15 cellular contexts compared by ENCODE assay signal in genomic region chr11:11263238-11264030, GRCh38.
DNase-seq lines count a peak whose midpoint lies in the region; ATAC-seq lines count a peak whose summit lies in the region.
"Had no signal": no experiment of that assay in that cellular context is flagged by ENCODE, and none has a peak within 500 bp of the region (broad histone marks: within the 10 kb centered on the region; RNA-seq: fewer than 3 reads in every experiment).

No MANE protein-coding gene starts in this region.

- H3K4me3 ChIP-seq in CD4-positive, alpha-beta memory T cell (ENCODE audit: low read length in 2 of 2) = no peak overlapping the region
- H3K4me3 ChIP-seq: A549, K562, psoas muscle, transverse colon had no signal

- CTCF ChIA-PET in CD4-positive, alpha-beta memory T cell (lab: Charles Lee; ENCODE audit: partially characterized antibody) = interaction anchor here (1.1 to 4.5 kb wide), 3 partner anchors 10 to 236 kb away, joined by 3 to 23 read pairs (median 7); no protein-coding TSS in a partner anchor

- POLR2A ChIA-PET in CD4-positive, alpha-beta memory T cell (lab: Charles Lee; ENCODE audit: partially characterized antibody) = no interaction called here

- peaks cover 0 to 3% (median 0%) of the 10 kb centered on the region in 4 donors for H3K4me1 Mint-ChIP-seq in CD4-positive, alpha-beta memory T cell

- no peaks in the 10 kb centered on the region for H3K36me3 Mint-ChIP-seq in CD4-positive, alpha-beta memory T cell

- H3K36me3 ChIP-seq in CD4-positive, alpha-beta memory T cell (ENCODE audit: insufficient read depth, low read length) = no peaks in the 10 kb centered on the region
- H3K36me3 ChIP-seq: transverse colon had no signal

- H3K9me3 ChIP-seq in CD4-positive, alpha-beta memory T cell (ENCODE audit: control insufficient read depth in 1 of 2, low read length in 2 of 2) = no peaks in the 10 kb centered on the region
- H3K9me3 ChIP-seq: A549, psoas muscle, transverse colon had no signal

- H3K4me3 Mint-ChIP-seq in CD4-positive, alpha-beta memory T cell = no peak overlapping the region
- H3K4me3 Mint-ChIP-seq: memory B cell had no signal

- H3K9me3 Mint-ChIP-seq in CD4-positive, alpha-beta memory T cell = no peaks in the 10 kb centered on the region
- H3K9me3 Mint-ChIP-seq: activated T-helper 2 cell treated with anti-CD3 and anti-CD28 coated beads, Interferon-gamma antibody, Interleukin-2, Interleukin-4, amounts not matched to agents 10 μg/mL and 5 μg/mL and 100 μg/mL, durations not matched to agents 14 hours and 24 hours and 36 hours; memory B cell had no signal

- intact Hi-C loops in CD4-positive, alpha-beta memory T cell (cut with micrococcal nuclease) = loop anchor here (2.0 to 10.0 kb wide), 2 partner anchors 107 to 329 kb away; no protein-coding TSS in a partner anchor

- H3K27me3 Mint-ChIP-seq in CD4-positive, alpha-beta memory T cell = peaks cover 8 to 10% of the 10 kb centered on the region in 2 donors

- ATAC-seq in GM19035 (IDR thresholded peaks at IDR 0.05; ENCODE audit: unreplicated experiment) = no peak
- ATAC-seq: A549; activated CD4-positive, CD25-positive, alpha-beta regulatory T cell treated with anti-CD3 and anti-CD28 coated beads, Interleukin-2, amount 50 U/mL, for 24 hours; K562 had no signal

- H3K27ac Mint-ChIP-seq in CD4-positive, alpha-beta memory T cell = no peak overlapping the region
- H3K27ac Mint-ChIP-seq: activated T-helper 2 cell treated with anti-CD3 and anti-CD28 coated beads, Interferon-gamma antibody, Interleukin-2, Interleukin-4, amounts not matched to agents 10 μg/mL and 5 μg/mL and 100 μg/mL, durations not matched to agents 14 hours and 24 hours and 36 hours had no signal

- DNase-seq in NCI-H2107 treated with DMSO at 0.1 percent for 48 hours (lab: John Stamatoyannopoulos, UW; ENCODE audit: unreplicated experiment) = peak; percentile 26
- DNase-seq in NCI-H2107 (lab: John Stamatoyannopoulos, UW) = no peak
- DNase-seq in NCI-H2196 (lab: John Stamatoyannopoulos, UW; ENCODE audit: unreplicated experiment) = peak; percentile 32
- DNase-seq in cerebellar cortex (ENCODE audit: low spot score) = peak; percentile 31
- DNase-seq in renal cortical epithelial cell (ENCODE audit: low read depth) = peak; percentile 74
- no peak for DNase-seq in stimulated activated CD4-positive, alpha-beta T cell treated with anti-CD3 and anti-CD28 coated beads, Interleukin-4, amount 100 ng/mL, for 4 hours
- DNase-seq in CD4-positive, alpha-beta memory T cell = no peak
- DNase-seq: transverse colon had no signal

- no peak overlapping the region for H3K27ac ChIP-seq in CD4-positive, alpha-beta memory T cell (ENCODE audit: low read depth, low read length)
- H3K27ac ChIP-seq: A549, psoas muscle, transverse colon had no signal

- H3K27me3 ChIP-seq in CD4-positive, alpha-beta memory T cell (ENCODE audit: insufficient read depth, low read length) = no peaks in the 10 kb centered on the region
- H3K27me3 ChIP-seq: transverse colon had no signal

- H3K4me1 ChIP-seq in CD4-positive, alpha-beta memory T cell (ENCODE audit: insufficient read depth, low read length) = no peaks in the 10 kb centered on the region
- H3K4me1 ChIP-seq: A549, psoas muscle, transverse colon had no signal

Comparison
In these comparisons a context has a peak if more than half of its experiments do, and no peak if none do; other contexts are left out.
1. DNase-seq: peak in NCI-H2107 treated with DMSO at 0.1 percent for 48 hours (single experiment), NCI-H2196 (single experiment), cerebellar cortex (single experiment) and renal cortical epithelial cell (single experiment); none in NCI-H2107 (single experiment), stimulated activated CD4-positive, alpha-beta T cell treated with anti-CD3 and anti-CD28 coated beads, Interleukin-4, amount 100 ng/mL, for 4 hours (0 of 2) and CD4-positive, alpha-beta memory T cell (0 of 5).